ENCODE assay signal across 27 cellular contexts in genomic region chr18:51076503-51076902, GRCh38. TPM values are rescaled to one million over a fixed set of nuclear protein-coding genes. Genes with fewer than 3 reads are reported as not detected.
A peak's percentile ranks its signal among the peaks of the same experiment; 100 is the strongest.
DNase-seq lines count a peak whose midpoint lies in the region; TF ChIP-seq lines count a peak whose summit lies in the region.
"Had no signal": no experiment of that assay in that cellular context is flagged by ENCODE, and none has a peak within 500 bp of the region (broad histone marks: within the 10 kb centered on the region; RNA-seq: fewer than 3 reads in every experiment).

No MANE protein-coding gene starts in this region.

- in situ Hi-C loops in GM23248 (cut with MboI) = no loop called here

- no peaks in the 10 kb centered on the region for H3K27me3 Mint-ChIP-seq in osteocyte (ENCODE audit: unreplicated experiment)
- H3K27me3 Mint-ChIP-seq: CD8-positive, alpha-beta memory T cell had no signal

- H3K27ac ChIP-seq in GM23248 = peak overlapping the region; percentile 66
- no peak overlapping the region for H3K27ac ChIP-seq in A673 (ENCODE audit: low read depth, low read length, poor library complexity, severe bottlenecking)
- H3K27ac ChIP-seq: PC-9, SJCRH30 had no signal

- POLR2A ChIA-PET in A673 (lab: Charles Lee; ENCODE audit: low non-redundant PET) = no interaction called here

- intact Hi-C loops in A673 (cut with micrococcal nuclease; ENCODE audit: unreplicated experiment) = no loop called here

- H3K9ac ChIP-seq in GM23248 = peak overlapping the region; percentile 41

- H3K4me1 Mint-ChIP-seq in osteocyte (ENCODE audit: unreplicated experiment) = peaks cover 4% of the 10 kb centered on the region
- H3K4me1 Mint-ChIP-seq: H9 had no signal

- H3K9me3 Mint-ChIP-seq in osteocyte (ENCODE audit: unreplicated experiment) = no peaks in the 10 kb centered on the region
- H3K9me3 Mint-ChIP-seq: CD14-positive monocyte; CD8-positive, alpha-beta memory T cell; H9 had no signal

- DNase-seq in GM23248 (peak; percentile 29), LHCN-M2 (ENCODE audit: low read depth) (peak; percentile 50), fibroblast of mammary gland (ENCODE audit: low read depth) (peak; percentile 24), osteocyte (ENCODE audit: extremely low spot score, unreplicated experiment) (no peak), A673 (ENCODE audit: low spot score) (no peak), foreskin fibroblast (no peak), globus pallidus (ENCODE audit: low spot score) (no peak)
- no peak for DNase-seq in stimulated activated CD4-positive, alpha-beta T cell treated with anti-CD3 and anti-CD28 coated beads, Interleukin-12 subunit alpha, Interleukin-12 subunit beta, amount 100 ng/mL, for 4 hours
- DNase-seq: ACHN; BE2C; CD8-positive, alpha-beta memory T cell; DMS 273 treated with DMSO at 0.1 percent for 48 hours; DMS79 treated with DMSO at 0.1 percent for 48 hours; GF-D8; H9; Kasumi-1; NCI-H1105 treated with DMSO at 0.1 percent for 48 hours; NCI-H146; NCI-H1930; NCI-H2107; NCI-H524; NCI-H82; NK-92 treated with Interleukin-12 subunit alpha and Interleukin-12 subunit beta, amount 100 ng/mL, for 24 hours; PC-9; SJCRH30 had no signal

- no peak overlapping the region for H2AFZ ChIP-seq in GM23248
- H2AFZ ChIP-seq: PC-9 had no signal

- H3K36me3 Mint-ChIP-seq in osteocyte (ENCODE audit: unreplicated experiment) = peaks cover 50% of the 10 kb centered on the region

- CTCF ChIA-PET in A673 (lab: Charles Lee) = no interaction called here

- H3K36me3 ChIP-seq in GM23248 (ENCODE audit: low read depth) (peaks cover 49% of the 10 kb centered on the region), A673 (ENCODE audit: insufficient read depth, low read length, poor library complexity, severe bottlenecking) (peaks cover 45% of the 10 kb centered on the region)
- H3K36me3 ChIP-seq: BE2C had no signal

- H3K4me2 ChIP-seq in GM23248 (ENCODE audit: unreplicated experiment) = no peak overlapping the region
- H3K4me2 ChIP-seq: PC-9 had no signal

- no peak overlapping the region for H3K4me3 Mint-ChIP-seq in osteocyte (ENCODE audit: unreplicated experiment)
- H3K4me3 Mint-ChIP-seq: CD14-positive monocyte; CD8-positive, alpha-beta memory T cell; H9 had no signal

- no peaks in the 10 kb centered on the region for H4K20me1 ChIP-seq in GM23248 (ENCODE audit: insufficient read depth)

- H3K4me1 ChIP-seq in GM23248 (ENCODE audit: insufficient read depth) (peaks cover 15% of the 10 kb centered on the region), A673 (ENCODE audit: insufficient read depth, low read length, poor library complexity, severe bottlenecking) (no peaks in the 10 kb centered on the region)
- H3K4me1 ChIP-seq: BE2C, SJCRH30 had no signal

- H3K79me2 ChIP-seq in GM23248 (ENCODE audit: insufficient read depth) = peaks cover 90% of the 10 kb centered on the region

- H3K27ac Mint-ChIP-seq in osteocyte (ENCODE audit: unreplicated experiment) = peak overlapping the region; percentile 38

- H3K9me3 ChIP-seq in GM23248 (ENCODE audit: low read depth) (no peaks in the 10 kb centered on the region), A673 (ENCODE audit: low read depth, low read length, poor library complexity, severe bottlenecking) (no peaks in the 10 kb centered on the region)
- H3K9me3 ChIP-seq: BE2C, SJCRH30 had no signal

- TF ChIP-seq CTCF in fibroblast of mammary gland (conservative IDR thresholded peaks at IDR 0.05; ENCODE audit: control insufficient read depth, insufficient read depth, low read depth, low read length) (no peak), osteocyte (IDR thresholded peaks at IDR 0.05) (no peak), A673 (conservative IDR thresholded peaks at IDR 0.05; ENCODE audit: low read depth, low read length) (no peak), foreskin fibroblast (IDR thresholded peaks at IDR 0.05; ENCODE audit: low read depth, low read length) (no peak)

- no TSS peak for BruUV-seq in A673 (replicated peaks; lab: Mats Ljungman, UMichigan)

- H3K4me3 ChIP-seq in GM23248 = no peak overlapping the region
- no peak overlapping the region for H3K4me3 ChIP-seq in fibroblast of mammary gland (ENCODE audit: control insufficient read depth, low read depth, low read length)
- H3K4me3 ChIP-seq in A673 (ENCODE audit: low read depth, low read length, poor library complexity, severe bottlenecking) = no peak overlapping the region
- H3K4me3 ChIP-seq in foreskin fibroblast (ENCODE audit: low read depth in 1 of 2, low read length in 2 of 2) = no peak overlapping the region
- H3K4me3 ChIP-seq: K562, PC-9, SJCRH30 had no signal

- no peaks in the 10 kb centered on the region for H3K9me2 ChIP-seq in GM23248 (ENCODE audit: insufficient read depth)

- peaks cover 24% of the 10 kb centered on the region for H3F3A ChIP-seq in GM23248 (ENCODE audit: insufficient read depth)

- WGBS in GM23248 (ENCODE audit: low coverage in 1 of 2, low lambda C conversion rate in 2 of 2, missing lambda C conversion rate in 2 of 2), 2 experiments = 50 to 59% methylated on average over 4 of the region's 4 CpGs

- H3K27me3 ChIP-seq in GM23248 (replicated peaks; ENCODE audit: insufficient read depth) (no peaks in the 10 kb centered on the region), A673 (replicated peaks; ENCODE audit: insufficient read depth, low read depth, low read length, poor library complexity) (no peaks in the 10 kb centered on the region)
- H3K27me3 ChIP-seq: BE2C, SJCRH30 had no signal

RNA-seq across cellular contexts. Expression of gene SMAD4, which starts 46.5 kb away (rescaled TPM):
- 90.4 and 175 TPM in 2 replicates for total RNA-seq in GM23248 (2014; rRNA removed; shearing (Covaris generic))
- 37.5 and 39.6 TPM in 2 replicates for polyA plus RNA-seq in GM23248 (2016; fragmentation: Nextera tagmentation; extraction: Ambion mirVana)
- total RNA-seq in LHCN-M2 (2014; rRNA removed) (87.8 and 97.5 TPM in 2 replicates), osteocyte (132 and 136 TPM in 2 replicates), A673 (2021) (120 TPM in 2 replicates)
- 33.3 TPM for polyA plus RNA-seq in LHCN-M2 (2012)

Comparison
In these comparisons a context has a peak if more than half of its experiments do, and no peak if none do; other contexts are left out.
1. DNase-seq: peak in GM23248 (single experiment), LHCN-M2 (single experiment) and fibroblast of mammary gland (single experiment); none in osteocyte (single experiment), A673 (single experiment), foreskin fibroblast (0 of 2), stimulated activated CD4-positive, alpha-beta T cell treated with anti-CD3 and anti-CD28 coated beads, Interleukin-12 subunit alpha, Interleukin-12 subunit beta, amount 100 ng/mL, for 4 hours (single experiment) and globus pallidus (single experiment).